29 cellular contexts compared by ENCODE assay signal in the genomic region with DNA sequence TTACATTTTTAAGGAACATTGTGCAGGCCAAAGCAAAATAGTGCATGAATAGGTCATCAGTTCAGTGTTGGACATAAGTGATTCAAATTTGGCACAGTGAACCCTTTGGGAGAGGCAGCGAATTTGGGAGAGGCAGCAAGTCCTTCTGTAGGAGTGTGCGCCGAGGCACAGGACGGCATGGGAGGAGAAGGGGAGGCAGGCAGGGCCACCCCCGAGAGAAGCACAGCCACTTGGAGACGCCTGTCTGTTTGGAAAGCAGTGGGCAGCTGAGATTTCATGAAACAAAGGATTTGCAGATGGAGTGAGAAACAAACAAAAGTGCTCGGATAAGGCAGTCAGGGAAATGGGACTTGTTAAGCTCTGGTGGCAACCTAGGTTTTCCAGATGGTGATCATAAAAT. TPM values are rescaled to one million over a fixed set of nuclear protein-coding genes. Genes with fewer than 3 reads are reported as not detected.
"Had no signal": no experiment of that assay in that cellular context is flagged by ENCODE, and none has a peak within 500 bp of the region (broad histone marks: within the 10 kb centered on the region; RNA-seq: fewer than 3 reads in every experiment).

No MANE protein-coding gene starts in this region.

- H3K4me1 ChIP-seq: psoas muscle, upper lobe of right lung had no signal

- H3K79me2 ChIP-seq: parathyroid adenoma had no signal

- H3K36me3 Mint-ChIP-seq: activated naive CD4-positive, alpha-beta T cell treated with anti-CD3 and anti-CD28 coated beads, Interleukin-2, amount 50 U/mL, for 24 hours; brain; immature natural killer cell; stimulated activated memory B cell treated with anti-CD40 and anti-IgM and Interleukin-4, amounts not matched to agents 10 μg/mL and 1 μg/mL and 100 μg/mL, for 72 hours had no signal

- DNase-seq: activated CD4-positive, alpha-beta T cell treated with anti-CD3 and anti-CD28 coated beads for 4 hours; activated CD4-positive, alpha-beta T cell treated with anti-CD3 and anti-CD28 coated beads, Interleukin-2, amount 50 U/mL, for 4 hours; activated gamma-delta T cell; activated T-cell treated with anti-CD3 and anti-CD28 coated beads for 4 hours; activated T-cell treated with anti-CD3 and anti-CD28 coated beads, Interleukin-2, amount 50 U/mL, for 72 hours; foreskin fibroblast; hypothalamus; immature natural killer cell; mesendoderm; nephron progenitor cell; nucleus accumbens; stimulated activated CD4-positive, alpha-beta T cell treated with anti-CD3 and anti-CD28 coated beads, Interleukin-1b, Interleukin-23, amount 100 ng/mL, for 48 hours; stimulated activated CD4-positive, alpha-beta T cell treated with anti-CD3 and anti-CD28 coated beads, Interleukin-4, amount 100 ng/mL, for 4 hours; stimulated activated CD8-positive, alpha-beta memory T cell treated with anti-CD3 and anti-CD28 coated beads, Interleukin-4, amount 100 ng/mL, for 48 hours; stimulated activated naive CD8-positive, alpha-beta T cell treated with anti-CD3 and anti-CD28 coated beads, Interleukin-15, amount 100 ng/mL, for 72 hours; substantia nigra; upper lobe of right lung had no signal

- H3K4me3 Mint-ChIP-seq: activated naive CD4-positive, alpha-beta T cell treated with anti-CD3 and anti-CD28 coated beads, Interleukin-2, amount 50 U/mL, for 24 hours; activated T-cell treated with anti-CD3 and anti-CD28 coated beads, Interleukin-2, amount 50 U/mL, for 72 hours; brain; immature natural killer cell; nephron progenitor cell; stimulated activated memory B cell treated with anti-CD40 and anti-IgM and Interleukin-4, amounts not matched to agents 10 μg/mL and 1 μg/mL and 100 μg/mL, for 72 hours; stimulated activated naive CD8-positive, alpha-beta T cell treated with anti-CD3 and anti-CD28 coated beads, Interleukin-15, amount 100 ng/mL, for 72 hours had no signal

- H3K4me2 ChIP-seq: smooth muscle cell had no signal

- H3K36me3 ChIP-seq: cardiac muscle cell, heart left ventricle, upper lobe of right lung had no signal

- H3K9me3 ChIP-seq: heart left ventricle, psoas muscle, upper lobe of right lung had no signal

- H3K27ac Mint-ChIP-seq: activated naive CD4-positive, alpha-beta T cell treated with anti-CD3 and anti-CD28 coated beads, Interleukin-2, amount 50 U/mL, for 24 hours; activated T-cell treated with anti-CD3 and anti-CD28 coated beads, Interleukin-2, amount 50 U/mL, for 72 hours; nephron progenitor cell; stimulated activated memory B cell treated with anti-CD40 and anti-IgM and Interleukin-4, amounts not matched to agents 10 μg/mL and 1 μg/mL and 100 μg/mL, for 72 hours; stimulated activated naive CD8-positive, alpha-beta T cell treated with anti-CD3 and anti-CD28 coated beads, Interleukin-15, amount 100 ng/mL, for 72 hours had no signal

- H3K9me3 Mint-ChIP-seq: activated naive CD4-positive, alpha-beta T cell treated with anti-CD3 and anti-CD28 coated beads, Interleukin-2, amount 50 U/mL, for 24 hours; activated T-cell treated with anti-CD3 and anti-CD28 coated beads, Interleukin-2, amount 50 U/mL, for 72 hours; nephron progenitor cell; stimulated activated memory B cell treated with anti-CD40 and anti-IgM and Interleukin-4, amounts not matched to agents 10 μg/mL and 1 μg/mL and 100 μg/mL, for 72 hours; stimulated activated naive CD8-positive, alpha-beta T cell treated with anti-CD3 and anti-CD28 coated beads, Interleukin-15, amount 100 ng/mL, for 72 hours had no signal

- H3K27me3 ChIP-seq: cardiac muscle cell had no signal

- H3K4me3 ChIP-seq: cardiac muscle cell, heart left ventricle, lung, psoas muscle, smooth muscle cell, upper lobe of right lung had no signal

- H3K9ac ChIP-seq: parathyroid adenoma had no signal

- ATAC-seq: activated T-cell treated with anti-CD3 and anti-CD28 coated beads, Interleukin-2, amount 50 U/mL, for 72 hours; esophagus mucosa; heart left ventricle; left lobe of liver; psoas muscle; stimulated activated memory B cell treated with anti-CD40 and anti-IgM and Interleukin-4, amounts not matched to agents 10 μg/mL and 1 μg/mL and 100 μg/mL, for 72 hours; stimulated activated naive CD8-positive, alpha-beta T cell treated with anti-CD3 and anti-CD28 coated beads, Interleukin-15, amount 100 ng/mL, for 72 hours; upper lobe of right lung had no signal

- H3K4me1 Mint-ChIP-seq: activated naive CD4-positive, alpha-beta T cell treated with anti-CD3 and anti-CD28 coated beads, Interleukin-2, amount 50 U/mL, for 24 hours; stimulated activated memory B cell treated with anti-CD40 and anti-IgM and Interleukin-4, amounts not matched to agents 10 μg/mL and 1 μg/mL and 100 μg/mL, for 72 hours had no signal

- H3K27ac ChIP-seq: cardiac muscle cell, heart left ventricle, parathyroid adenoma, psoas muscle, upper lobe of right lung had no signal

RNA-seq across cellular contexts. Expression of a gene that starts 30.6 kb away (rescaled TPM):
- total RNA-seq: kidney epithelial cell, smooth muscle cell had no signal
- polyA plus RNA-seq: smooth muscle cell had no signal
